Comparison of ENCODE assay signal across 2 cellular contexts in the genomic region with DNA sequence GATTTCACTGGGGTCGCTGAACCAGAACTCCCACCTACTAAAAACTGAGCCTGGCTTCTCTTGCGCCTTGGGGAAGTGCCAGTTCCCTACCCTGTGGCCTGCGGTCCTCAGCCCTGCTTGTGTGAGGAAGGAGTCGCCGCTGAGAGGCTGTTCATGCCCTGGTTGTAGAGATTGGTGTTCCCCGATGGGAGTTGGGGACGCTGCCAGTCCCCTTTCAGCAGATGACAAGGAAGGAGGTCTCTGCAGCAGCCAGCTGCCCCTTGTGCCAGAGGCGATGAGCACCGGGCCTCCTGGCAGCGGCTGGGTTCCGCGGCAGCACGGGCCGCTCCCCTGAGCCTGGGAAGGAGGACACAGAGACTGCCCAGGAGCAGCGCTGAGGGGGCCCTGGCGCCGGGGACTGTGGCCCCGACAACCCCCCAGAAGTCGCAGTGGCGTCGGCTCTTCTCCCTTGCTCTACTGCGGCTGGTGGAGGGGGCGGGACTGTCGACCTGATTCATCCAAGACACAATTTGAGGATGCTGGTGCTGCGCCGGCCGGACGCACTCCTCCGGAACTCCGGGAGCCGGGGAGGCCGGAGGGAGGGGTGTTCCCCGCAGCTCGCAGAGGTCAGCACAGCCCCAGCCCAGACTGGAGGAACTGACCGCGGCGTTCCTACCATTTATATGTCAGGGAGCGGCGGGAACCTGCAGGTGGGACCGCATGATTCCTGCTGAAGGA.
TF ChIP-seq lines count a peak whose summit lies in the region.

No MANE protein-coding gene starts in this region.

TF ChIP-seq in GM12891, 5 proteins besides CTCF, POLR2A, EP300 and RAD21:
- peak; percentile 40 for TF ChIP-seq SPI1 (IDR thresholded peaks at IDR 0.05; ENCODE audit: low read depth, low read length)
- no peak for TF ChIP-seq POU2F2 (IDR thresholded peaks at IDR 0.05; ENCODE audit: low read depth, low read length)

TF ChIP-seq in K562, 482 proteins besides CTCF, POLR2A, EP300 and RAD21:
- TF ChIP-seq, protein P1, sequence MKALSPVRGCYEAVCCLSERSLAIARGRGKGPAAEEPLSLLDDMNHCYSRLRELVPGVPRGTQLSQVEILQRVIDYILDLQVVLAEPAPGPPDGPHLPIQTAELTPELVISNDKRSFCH (CRISPR knock-in tag; IDR thresholded peaks at IDR 0.05), result no peak
- TF ChIP-seq, protein P1 (tag; IDR thresholded peaks at IDR 0.05), result no peak
- TF ChIP-seq GTF2E2 (tag; IDR thresholded peaks at IDR 0.05), result no peak
- no peak for TF ChIP-seq SMARCA4 (IDR thresholded peaks at IDR 0.05)
- no peak for TF ChIP-seq CAMTA2 (CRISPR knock-in tag; conservative IDR thresholded peaks at IDR 0.05)
- no peak for TF ChIP-seq DNMT1 (IDR thresholded peaks at IDR 0.05)
- TF ChIP-seq ZNF184 (CRISPR knock-in tag; IDR thresholded peaks at IDR 0.05), result 0 out of 2 replicates have a peak, but pooled peaks have one; percentile 38
- 0 out of 2 replicates have a peak, but pooled peaks have one; percentile 18 for TF ChIP-seq RBFOX2 (IDR thresholded peaks at IDR 0.05; ENCODE audit: low read depth, low read length)
- TF ChIP-seq ZNF764 (CRISPR knock-in tag; IDR thresholded peaks at IDR 0.05; ENCODE audit: low read depth), result no peak
- peak; percentile 43 for TF ChIP-seq HMGN3 (IDR thresholded peaks at IDR 0.05; ENCODE audit: borderline replicate concordance, extremely low read depth, insufficient read length, low read depth, low read length)
- TF ChIP-seq, protein P2, sequence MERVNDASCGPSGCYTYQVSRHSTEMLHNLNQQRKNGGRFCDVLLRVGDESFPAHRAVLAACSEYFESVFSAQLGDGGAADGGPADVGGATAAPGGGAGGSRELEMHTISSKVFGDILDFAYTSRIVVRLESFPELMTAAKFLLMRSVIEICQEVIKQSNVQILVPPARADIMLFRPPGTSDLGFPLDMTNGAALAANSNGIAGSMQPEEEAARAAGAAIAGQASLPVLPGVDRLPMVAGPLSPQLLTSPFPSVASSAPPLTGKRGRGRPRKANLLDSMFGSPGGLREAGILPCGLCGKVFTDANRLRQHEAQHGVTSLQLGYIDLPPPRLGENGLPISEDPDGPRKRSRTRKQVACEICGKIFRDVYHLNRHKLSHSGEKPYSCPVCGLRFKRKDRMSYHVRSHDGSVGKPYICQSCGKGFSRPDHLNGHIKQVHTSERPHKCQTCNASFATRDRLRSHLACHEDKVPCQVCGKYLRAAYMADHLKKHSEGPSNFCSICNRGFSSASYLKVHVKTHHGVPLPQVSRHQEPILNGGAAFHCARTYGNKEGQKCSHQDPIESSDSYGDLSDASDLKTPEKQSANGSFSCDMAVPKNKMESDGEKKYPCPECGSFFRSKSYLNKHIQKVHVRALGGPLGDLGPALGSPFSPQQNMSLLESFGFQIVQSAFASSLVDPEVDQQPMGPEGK (CRISPR knock-in tag; IDR thresholded peaks at IDR 0.05; ENCODE audit: borderline replicate concordance), result no peak
